Comparison of ENCODE assay signal across 8 cellular contexts in genomic region chr6:30684386-30685156, GRCh38. TPM values are rescaled to one million over a fixed set of nuclear protein-coding genes. Genes with fewer than 3 reads are reported as not detected.
DNase-seq lines count a peak whose midpoint lies in the region; ATAC-seq and TF ChIP-seq lines count a peak whose summit lies in the region.

No MANE protein-coding gene starts in this region.

- peak overlapping the region; percentile 100 for H3K4me3 Mint-ChIP-seq in activated CD4-positive, alpha-beta T cell treated with anti-CD3 and anti-CD28 coated beads, Interleukin-2, amount 10 ng/mL, durations not matched to agents 7 days and 5 days
- H3K4me3 Mint-ChIP-seq in endodermal cell (peak overlapping the region; percentile 75), type B pancreatic cell (peak overlapping the region; percentile 87)

- no peaks in the 10 kb centered on the region for H3K9me3 ChIP-seq in HUES48 (ENCODE audit: control insufficient read depth, insufficient read depth, low read length)
- H3K9me3 ChIP-seq in endodermal cell (ENCODE audit: control insufficient read depth, low read length): no peaks in the 10 kb centered on the region

- no peaks in the 10 kb centered on the region for H3K27me3 Mint-ChIP-seq in activated CD4-positive, alpha-beta T cell treated with anti-CD3 and anti-CD28 coated beads, Interleukin-2, amount 10 ng/mL, durations not matched to agents 7 days and 5 days
- H3K27me3 Mint-ChIP-seq in endodermal cell (ENCODE audit: insufficient read depth): no peaks in the 10 kb centered on the region
- no peaks in the 10 kb centered on the region for H3K27me3 Mint-ChIP-seq in type B pancreatic cell

- H3K27ac ChIP-seq in HUES48 (ENCODE audit: low read depth, low read length) (no peak overlapping the region), endodermal cell (ENCODE audit: low read depth, low read length) (no peak overlapping the region)

- peaks cover 39% of the 10 kb centered on the region for H3K4me1 ChIP-seq in HUES48 (ENCODE audit: control insufficient read depth, insufficient read depth, low read length)
- peaks cover 18% of the 10 kb centered on the region for H3K4me1 ChIP-seq in endodermal cell (ENCODE audit: control insufficient read depth, insufficient read depth, low read length)

- 60 to 70% methylated on average over 7 to 19 of the region's 21 CpGs for WGBS in endodermal cell (ENCODE audit: insufficient coverage in 1 of 2, insufficient read length in 1 of 2), 2 experiments

- no peaks in the 10 kb centered on the region; the same call in 1 of the 2 replicates for H3K36me3 ChIP-seq in HUES48 (ENCODE audit: control insufficient read depth, insufficient read depth, low read length)
- H3K36me3 ChIP-seq in endodermal cell (ENCODE audit: control insufficient read depth, insufficient read depth, low read length): peaks cover 13% of the 10 kb centered on the region

- TF ChIP-seq CTCF in endodermal cell (conservative IDR thresholded peaks at IDR 0.05): no peak
- no peak for TF ChIP-seq CTCF in type B pancreatic cell (conservative IDR thresholded peaks at IDR 0.05)

- H3K4me3 ChIP-seq in HUES48 (ENCODE audit: low read depth, low read length): peak overlapping the region; percentile 35; the same call in 1 of the 2 replicates
- peak overlapping the region; percentile 95 for H3K4me3 ChIP-seq in endodermal cell (ENCODE audit: low read length)

- POLR2A ChIA-PET in activated CD4-positive, alpha-beta T cell treated with anti-CD3 and anti-CD28 coated beads, Interleukin-2, amount 10 ng/mL, durations not matched to agents 7 days and 5 days (lab: Charles Lee): interaction anchor here (0.5 to 1.8 kb wide), 3 partner anchors 33 to 191 kb away, joined by 4 to 5 read pairs (median 5); partner anchors contain the start of gene MDC1

- no peak overlapping the region for H3K9ac ChIP-seq in HUES48 (ENCODE audit: low read depth, low read length)
- peak overlapping the region; percentile 31 for H3K9ac ChIP-seq in endodermal cell (ENCODE audit: extremely low read depth, low read length, poor library complexity, severe bottlenecking)

- peak overlapping the region; percentile 95 for H3K27ac Mint-ChIP-seq in activated CD4-positive, alpha-beta T cell treated with anti-CD3 and anti-CD28 coated beads, Interleukin-2, amount 10 ng/mL, durations not matched to agents 7 days and 5 days
- H3K27ac Mint-ChIP-seq in endodermal cell: peak overlapping the region; percentile 39
- peak overlapping the region; percentile 59 for H3K27ac Mint-ChIP-seq in type B pancreatic cell

- DNase-seq in ACHN (peak; percentile 37), endodermal cell (no peak), myocyte (ENCODE audit: low read depth) (peak; percentile 34), type B pancreatic cell (ENCODE audit: extremely low spot score, unreplicated experiment) (no peak)
- peak; percentile 73 for DNase-seq in activated CD4-positive, alpha-beta T cell treated with anti-CD3 and anti-CD28 coated beads, Interleukin-2, amount 10 ng/mL, durations not matched to agents 7 days and 5 days

- H3K27me3 ChIP-seq in HUES48 (ENCODE audit: control insufficient read depth, insufficient read depth, low read length): no peaks in the 10 kb centered on the region
- no peaks in the 10 kb centered on the region for H3K27me3 ChIP-seq in endodermal cell (ENCODE audit: control insufficient read depth, insufficient read depth, low read length, poor library complexity, severe bottlenecking)

- H3K36me3 Mint-ChIP-seq in activated CD4-positive, alpha-beta T cell treated with anti-CD3 and anti-CD28 coated beads, Interleukin-2, amount 10 ng/mL, durations not matched to agents 7 days and 5 days (ENCODE audit: low read depth): peaks cover 77% of the 10 kb centered on the region
- H3K36me3 Mint-ChIP-seq in endodermal cell (ENCODE audit: low read depth): peaks cover 17% of the 10 kb centered on the region
- peaks cover 11% of the 10 kb centered on the region for H3K36me3 Mint-ChIP-seq in type B pancreatic cell

- no peaks in the 10 kb centered on the region for H3K9me3 Mint-ChIP-seq in activated CD4-positive, alpha-beta T cell treated with anti-CD3 and anti-CD28 coated beads, Interleukin-2, amount 10 ng/mL, durations not matched to agents 7 days and 5 days
- no peaks in the 10 kb centered on the region for H3K9me3 Mint-ChIP-seq in endodermal cell
- no peaks in the 10 kb centered on the region for H3K9me3 Mint-ChIP-seq in type B pancreatic cell

- no peak for ATAC-seq in GM18517 (IDR thresholded peaks at IDR 0.05; ENCODE audit: unreplicated experiment)
- ATAC-seq in HG02763 (IDR thresholded peaks at IDR 0.05; ENCODE audit: unreplicated experiment): no peak

- CTCF ChIA-PET in activated CD4-positive, alpha-beta T cell treated with anti-CD3 and anti-CD28 coated beads, Interleukin-2, amount 10 ng/mL, durations not matched to agents 7 days and 5 days (lab: Charles Lee): interaction anchor here (1.2 to 12.7 kb wide), 7 partner anchors 13 to 201 kb away, joined by 3 to 476 read pairs (median 3); partner anchors contain the start of genes DHX16, MDC1 and TUBB

- in situ Hi-C loops in ACHN (cut with HindIII; ENCODE audit: low pct_ligation_motif_present, low pct_unique_long_range_greater_than_20kb, low sequenced_read_pairs): no loop called here

- H3K4me1 Mint-ChIP-seq in activated CD4-positive, alpha-beta T cell treated with anti-CD3 and anti-CD28 coated beads, Interleukin-2, amount 10 ng/mL, durations not matched to agents 7 days and 5 days: peaks cover 32% of the 10 kb centered on the region
- H3K4me1 Mint-ChIP-seq in endodermal cell (peaks cover 63% of the 10 kb centered on the region), type B pancreatic cell (ENCODE audit: unreplicated experiment) (peaks cover 55% of the 10 kb centered on the region)

RNA-seq across cellular contexts. Expression of gene PPP1R18, which starts 1.9 kb away (rescaled TPM):
- 100 to 1,000 TPM; 243 to 272 TPM for total RNA-seq in activated CD4-positive, alpha-beta T cell treated with anti-CD3 and anti-CD28 coated beads, Interleukin-2, amount 10 ng/mL, durations not matched to agents 7 days and 5 days
- 10 to 100 TPM; 27.6 to 31.4 TPM for total RNA-seq in endodermal cell
- 81.2 TPM for polyA plus RNA-seq in endodermal cell (2013, experiment 1 of 2)
- polyA plus RNA-seq in endodermal cell (2013, experiment 2 of 2): 79.2 TPM
- 89.3 and 103 TPM in 2 replicates for total RNA-seq in myocyte
- polyA plus RNA-seq in myocyte (2012): 105 TPM
- 16.8 and 33.1 TPM in 2 replicates for total RNA-seq in type B pancreatic cell (ENCODE audit: low replicate concordance)

RNA-seq across cellular contexts. Expression of gene NRM, which starts 6.2 kb away (rescaled TPM):
- 10 to 100 TPM; 43.1 to 58.8 TPM for total RNA-seq in activated CD4-positive, alpha-beta T cell treated with anti-CD3 and anti-CD28 coated beads, Interleukin-2, amount 10 ng/mL, durations not matched to agents 7 days and 5 days
- total RNA-seq in endodermal cell: 10 to 100 TPM; 37.1 TPM
- polyA plus RNA-seq in endodermal cell (2013, experiment 1 of 2): 72.2 TPM
- 59.2 TPM for polyA plus RNA-seq in endodermal cell (2013, experiment 2 of 2)
- 2.9 and 4.5 TPM in 2 replicates for total RNA-seq in myocyte
- 19.4 TPM for polyA plus RNA-seq in myocyte (2012)
- total RNA-seq in type B pancreatic cell (ENCODE audit: low replicate concordance): 21.8 and 48.9 TPM in 2 replicates

RNA-seq across cellular contexts. Expression of gene DHX16, which starts 11.8 kb away (rescaled TPM):
- 10 to 100 TPM; 40.4 to 40.7 TPM for total RNA-seq in activated CD4-positive, alpha-beta T cell treated with anti-CD3 and anti-CD28 coated beads, Interleukin-2, amount 10 ng/mL, durations not matched to agents 7 days and 5 days
- 10 to 100 TPM; 33.5 to 33.9 TPM for total RNA-seq in endodermal cell
- polyA plus RNA-seq in endodermal cell (2013, experiment 1 of 2): 31.1 TPM
- polyA plus RNA-seq in endodermal cell (2013, experiment 2 of 2): 33.3 TPM
- 25.3 and 28.8 TPM in 2 replicates for total RNA-seq in myocyte
- polyA plus RNA-seq in myocyte (2012): 30.4 TPM
- 29.0 and 29.6 TPM in 2 replicates for total RNA-seq in type B pancreatic cell (ENCODE audit: low replicate concordance)

RNA-seq across cellular contexts. Expression of gene MDC1, which starts 32.5 kb away (rescaled TPM):
- 10 to 100 TPM; 46.8 to 53.2 TPM for total RNA-seq in activated CD4-positive, alpha-beta T cell treated with anti-CD3 and anti-CD28 coated beads, Interleukin-2, amount 10 ng/mL, durations not matched to agents 7 days and 5 days
- total RNA-seq in endodermal cell: 10 to 100 TPM; 79.0 to 95.1 TPM
- polyA plus RNA-seq in endodermal cell (2013, experiment 1 of 2): 80.0 TPM
- polyA plus RNA-seq in endodermal cell (2013, experiment 2 of 2): 74.0 TPM
- total RNA-seq in myocyte: 8.0 and 8.2 TPM in 2 replicates
- polyA plus RNA-seq in myocyte (2012): 17.6 TPM
- 30.1 and 71.3 TPM in 2 replicates for total RNA-seq in type B pancreatic cell (ENCODE audit: low replicate concordance)

RNA-seq across cellular contexts. Expression of gene TUBB, which starts 35.6 kb away (rescaled TPM):
- 1,000 to 10,000 TPM; 1,494 to 1,661 TPM for total RNA-seq in activated CD4-positive, alpha-beta T cell treated with anti-CD3 and anti-CD28 coated beads, Interleukin-2, amount 10 ng/mL, durations not matched to agents 7 days and 5 days
- total RNA-seq in endodermal cell: 1,000 to 10,000 TPM; 1,504 to 1,815 TPM
- 2,363 TPM for polyA plus RNA-seq in endodermal cell (2013, experiment 1 of 2)
- polyA plus RNA-seq in endodermal cell (2013, experiment 2 of 2): 2,162 TPM
- total RNA-seq in myocyte: 562 and 698 TPM in 2 replicates
- polyA plus RNA-seq in myocyte (2012): 954 TPM
- 560 and 1,225 TPM in 2 replicates for total RNA-seq in type B pancreatic cell (ENCODE audit: low replicate concordance)

Comparison
In these comparisons a context has a peak if more than half of its experiments do, and no peak if none do; other contexts are left out.
1. DNase-seq: peak in ACHN (single experiment), activated CD4-positive, alpha-beta T cell treated with anti-CD3 and anti-CD28 coated beads, Interleukin-2, amount 10 ng/mL, durations not matched to agents 7 days and 5 days (single experiment) and myocyte (single experiment); none in endodermal cell (single experiment) and type B pancreatic cell (single experiment).
2. H3K27ac Mint-ChIP-seq: peak in every context shown above with its lines; median percentile 95 in activated CD4-positive, alpha-beta T cell treated with anti-CD3 and anti-CD28 coated beads, Interleukin-2, amount 10 ng/mL, durations not matched to agents 7 days and 5 days; 59 in type B pancreatic cell; 39 in endodermal cell.
3. Peak in every context shown above with its lines, with median percentiles within 50 percentile points of each other: H3K4me3 Mint-ChIP-seq.